Comparison of ENCODE assay signal across 1 cellular context in the genomic region with DNA sequence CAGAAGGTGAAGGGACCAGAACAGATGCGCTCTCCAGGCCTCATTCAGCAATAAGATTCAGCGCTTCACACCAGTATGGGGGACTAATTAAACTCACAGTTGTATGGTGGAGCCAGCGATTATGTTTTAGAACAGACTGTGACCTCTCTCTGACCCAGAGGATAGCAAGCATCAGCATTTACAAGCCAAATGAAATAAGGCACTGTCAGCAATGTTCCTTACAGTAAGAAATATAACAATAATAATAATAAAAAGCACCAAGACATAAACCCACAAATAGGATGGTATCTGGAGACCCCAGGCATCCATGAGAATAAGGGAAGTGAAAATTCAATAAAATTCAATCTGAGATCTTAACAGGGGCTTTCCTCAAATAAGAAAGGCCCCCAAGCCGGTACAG.
TF ChIP-seq lines count a peak whose summit lies in the region.

No MANE protein-coding gene starts in this region.

TF ChIP-seq in K562, 482 proteins besides CTCF, POLR2A, EP300 and RAD21 (continued from another document):
- TF ChIP-seq, protein P1, sequence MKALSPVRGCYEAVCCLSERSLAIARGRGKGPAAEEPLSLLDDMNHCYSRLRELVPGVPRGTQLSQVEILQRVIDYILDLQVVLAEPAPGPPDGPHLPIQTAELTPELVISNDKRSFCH (CRISPR knock-in tag; IDR thresholded peaks at IDR 0.05) = no peak
- TF ChIP-seq, protein P1 (tag; IDR thresholded peaks at IDR 0.05) = no peak
- TF ChIP-seq ZNF316 (IDR thresholded peaks at IDR 0.05) = peak; percentile 79
- TF ChIP-seq RBM25 (IDR thresholded peaks at IDR 0.05; ENCODE audit: low read depth, low read length, severe bottlenecking) = no peak
- peak; percentile 24 for TF ChIP-seq MAFF (IDR thresholded peaks at IDR 0.05; ENCODE audit: low read length)
- no peak for TF ChIP-seq NCOA4 (IDR thresholded peaks at IDR 0.05; ENCODE audit: partially characterized antibody)
